ENCODE assay signal across 2 cellular contexts in genomic region chr17:3260600-3260999, GRCh38.
TF ChIP-seq lines count a peak whose summit lies in the region.

No MANE protein-coding gene starts in this region.

TF ChIP-seq in HepG2, 621 proteins besides CTCF, POLR2A, EP300 and RAD21:
- 0 out of 2 replicates have a peak, but pooled peaks have one; percentile 12 for TF ChIP-seq ZNF512 (CRISPR knock-in tag; IDR thresholded peaks at IDR 0.05)
- no peak for TF ChIP-seq PLSCR1 (CRISPR knock-in tag; IDR thresholded peaks at IDR 0.05; ENCODE audit: borderline replicate concordance)
- TF ChIP-seq RBAK (CRISPR knock-in tag; IDR thresholded peaks at IDR 0.05) = no peak

TF ChIP-seq in H1, 55 proteins besides CTCF, POLR2A, EP300 and RAD21:
- TF ChIP-seq, protein P1, sequence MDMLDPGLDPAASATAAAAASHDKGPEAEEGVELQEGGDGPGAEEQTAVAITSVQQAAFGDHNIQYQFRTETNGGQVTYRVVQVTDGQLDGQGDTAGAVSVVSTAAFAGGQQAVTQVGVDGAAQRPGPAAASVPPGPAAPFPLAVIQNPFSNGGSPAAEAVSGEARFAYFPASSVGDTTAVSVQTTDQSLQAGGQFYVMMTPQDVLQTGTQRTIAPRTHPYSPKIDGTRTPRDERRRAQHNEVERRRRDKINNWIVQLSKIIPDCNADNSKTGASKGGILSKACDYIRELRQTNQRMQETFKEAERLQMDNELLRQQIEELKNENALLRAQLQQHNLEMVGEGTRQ (IDR thresholded peaks at IDR 0.05; ENCODE audit: low read length) = no peak
- TF ChIP-seq HDAC6 (IDR thresholded peaks at IDR 0.05; ENCODE audit: low read depth, low read length) (no peak), SP4 (IDR thresholded peaks at IDR 0.05; ENCODE audit: low read length) (no peak), RXRA (IDR thresholded peaks at IDR 0.05; ENCODE audit: insufficient read depth, low read depth, low read length) (no peak)
